Comparison of ENCODE assay signal across 10 cellular contexts in the genomic region with DNA sequence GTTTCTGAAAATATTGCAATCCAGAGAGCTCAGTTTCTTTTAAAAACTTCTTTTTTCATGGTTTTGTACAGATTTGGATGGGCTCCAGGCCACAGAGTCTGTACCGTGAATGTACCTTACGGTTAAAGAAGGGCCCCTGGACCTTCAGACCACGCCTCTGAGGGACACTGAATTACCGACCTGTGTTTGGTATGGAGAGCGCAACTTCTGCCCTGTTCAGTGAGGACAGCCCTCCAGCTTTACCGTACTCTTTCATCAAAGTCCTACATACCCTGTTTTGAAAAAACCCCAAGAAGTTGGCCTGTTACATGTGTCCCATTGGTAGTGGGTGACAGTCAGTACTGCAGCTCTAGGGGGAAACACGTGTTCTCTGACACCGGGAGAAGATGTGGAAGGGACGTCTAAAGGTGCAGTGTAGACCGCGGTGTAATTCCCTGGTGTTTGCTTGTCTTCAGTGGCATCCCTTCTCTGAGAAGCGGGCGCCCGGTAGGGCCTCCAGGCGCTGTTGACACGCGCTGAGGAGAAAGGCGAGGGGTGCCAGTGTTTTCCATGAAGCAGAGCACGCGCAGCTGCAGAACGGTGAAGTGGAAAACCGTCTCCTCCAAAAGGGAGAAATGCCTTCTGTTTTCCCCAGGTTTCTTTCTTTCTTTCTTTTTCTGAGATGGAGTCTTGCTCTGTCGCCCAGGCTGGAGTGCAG. TPM values are rescaled to one million over a fixed set of nuclear protein-coding genes. Genes with fewer than 3 reads are reported as not detected.
DNase-seq lines count a peak whose midpoint lies in the region; ATAC-seq, FAIRE-seq and TF ChIP-seq lines count a peak whose summit lies in the region.
"Had no signal": no experiment of that assay in that cellular context is flagged by ENCODE, and none has a peak within 500 bp of the region (broad histone marks: within the 10 kb centered on the region; RNA-seq: fewer than 3 reads in every experiment).

No MANE protein-coding gene starts in this region.

- H3K36me3 ChIP-seq in kidney (ENCODE audit: control insufficient read depth in 1 of 2, insufficient read depth in 2 of 2, low read length in 2 of 2) (peaks cover 0 to 13% of the 10 kb centered on the region in 2 donors), upper lobe of left lung (peaks cover 0 to 9% (median 0%) of the 10 kb centered on the region in 4 donors)

- H3K27me3 Mint-ChIP-seq in activated naive CD4-positive, alpha-beta T cell treated with anti-CD3 and anti-CD28 coated beads for 36 hours (ENCODE audit: low read depth): no peaks in the 10 kb centered on the region
- H3K27me3 Mint-ChIP-seq in activated T-cell treated with anti-CD3 and anti-CD28 coated beads, Interleukin-2, amount 50 U/mL, for 72 hours (ENCODE audit: low read depth): no peaks in the 10 kb centered on the region

- CTCF ChIA-PET in activated naive CD4-positive, alpha-beta T cell treated with anti-CD3 and anti-CD28 coated beads for 36 hours (lab: Charles Lee): interaction anchor here (0.7 to 4.7 kb wide), 6 partner anchors 21 to 122 kb away, joined by 3 to 35 read pairs (median 4); no protein-coding TSS in a partner anchor

- peak overlapping the region; percentile 87 to 93 for H3K27ac ChIP-seq in kidney (ENCODE audit: low read depth in 2 of 2, low read length in 2 of 2)
- peak overlapping the region; percentile 97 to 99 (median 98) for H3K27ac ChIP-seq in upper lobe of left lung

- 56 to 69% methylated on average over 23 of the region's 23 CpGs for WGBS in upper lobe of left lung, 2 donors

- no peaks in the 10 kb centered on the region for H3K9me3 ChIP-seq in kidney (ENCODE audit: control insufficient read depth in 1 of 2, low read length in 2 of 2)
- H3K9me3 ChIP-seq in upper lobe of left lung: no peaks in the 10 kb centered on the region

- H3K4me3 Mint-ChIP-seq in activated naive CD4-positive, alpha-beta T cell treated with anti-CD3 and anti-CD28 coated beads for 36 hours: peak overlapping the region; percentile 70
- H3K4me3 Mint-ChIP-seq in activated T-cell treated with anti-CD3 and anti-CD28 coated beads, Interleukin-2, amount 50 U/mL, for 72 hours: peak overlapping the region; percentile 79 to 90

- peak overlapping the region; percentile 99 for H3K27ac Mint-ChIP-seq in activated naive CD4-positive, alpha-beta T cell treated with anti-CD3 and anti-CD28 coated beads for 36 hours
- peak overlapping the region; percentile 97 for H3K27ac Mint-ChIP-seq in activated T-cell treated with anti-CD3 and anti-CD28 coated beads, Interleukin-2, amount 50 U/mL, for 72 hours

- H3K4me1 Mint-ChIP-seq in activated naive CD4-positive, alpha-beta T cell treated with anti-CD3 and anti-CD28 coated beads for 36 hours (ENCODE audit: low read depth): peaks cover 98% of the 10 kb centered on the region
- H3K4me1 Mint-ChIP-seq in activated T-cell treated with anti-CD3 and anti-CD28 coated beads, Interleukin-2, amount 50 U/mL, for 72 hours (ENCODE audit: low read depth): peaks cover 100% of the 10 kb centered on the region

- no peak for TF ChIP-seq CTCF in kidney (IDR thresholded peaks at IDR 0.05; ENCODE audit: borderline replicate concordance, extremely low read depth, insufficient read depth)
- no peak for TF ChIP-seq CTCF in upper lobe of left lung (IDR thresholded peaks at IDR 0.05)

- ATAC-seq in activated T-cell treated with anti-CD3 and anti-CD28 coated beads, Interleukin-2, amount 50 U/mL, for 72 hours (replicated peaks in 1 of 2): peak; percentile 12 to 20
- ATAC-seq in upper lobe of left lung (ENCODE audit: low FRiP score in 2 of 2) (no peak), GM21447 (IDR thresholded peaks at IDR 0.05; ENCODE audit: unreplicated experiment) (no peak)

- no peaks in the 10 kb centered on the region for H3K27me3 ChIP-seq in upper lobe of left lung

- H3K4me3 ChIP-seq in kidney (ENCODE audit: low read length in 2 of 2): no peak overlapping the region
- peak overlapping the region in 1 of 4 donors; percentile 7 for H3K4me3 ChIP-seq in upper lobe of left lung

- H3K36me3 Mint-ChIP-seq in activated naive CD4-positive, alpha-beta T cell treated with anti-CD3 and anti-CD28 coated beads for 36 hours (ENCODE audit: low read depth): peaks cover 51% of the 10 kb centered on the region
- H3K36me3 Mint-ChIP-seq in activated T-cell treated with anti-CD3 and anti-CD28 coated beads, Interleukin-2, amount 50 U/mL, for 72 hours (ENCODE audit: insufficient read depth in 2 of 2): peaks cover 17 to 20% of the 10 kb centered on the region in 2 donors

- peak overlapping the region; percentile 2 to 48 for H3K9ac ChIP-seq in kidney (ENCODE audit: low read length in 2 of 2)

- no peak for FAIRE-seq in kidney (lab: Jason Lieb, UNC)
- FAIRE-seq: H1 had no signal

- no peaks in the 10 kb centered on the region for H3K9me3 Mint-ChIP-seq in activated naive CD4-positive, alpha-beta T cell treated with anti-CD3 and anti-CD28 coated beads for 36 hours
- peaks cover 0 to 2% of the 10 kb centered on the region in 2 donors for H3K9me3 Mint-ChIP-seq in activated T-cell treated with anti-CD3 and anti-CD28 coated beads, Interleukin-2, amount 50 U/mL, for 72 hours

- no peak for TF ChIP-seq EP300 in upper lobe of left lung (IDR thresholded peaks at IDR 0.05)

- intact Hi-C loops in activated naive CD4-positive, alpha-beta T cell treated with anti-CD3 and anti-CD28 coated beads for 36 hours (cut with micrococcal nuclease): no loop called here
- intact Hi-C loops in kidney (cut with DNase I): no loop called here

- DNase-seq in activated naive CD4-positive, alpha-beta T cell treated with anti-CD3 and anti-CD28 coated beads for 36 hours: peak; percentile 46
- no peak for DNase-seq in activated naive CD4-positive, alpha-beta T cell (lab: John Stamatoyannopoulos, UW)
- peak; percentile 31 to 34 for DNase-seq in activated T-cell treated with anti-CD3 and anti-CD28 coated beads, Interleukin-2, amount 50 U/mL, for 72 hours
- DNase-seq in kidney (no peak), upper lobe of left lung (no peak), islet precursor cell (no peak), NCI-H345 treated with DMSO at 0.1 percent for 48 hours (lab: John Stamatoyannopoulos, UW; ENCODE audit: unreplicated experiment) (no peak)
- DNase-seq: NCI-H526 had no signal

- no peak for TF ChIP-seq POLR2A in upper lobe of left lung (IDR thresholded peaks at IDR 0.05)

- H3K4me1 ChIP-seq in kidney (ENCODE audit: control insufficient read depth in 1 of 2, insufficient read depth in 1 of 2, low read depth in 1 of 2, low read length in 2 of 2) (peaks cover 30 to 31% of the 10 kb centered on the region in 2 donors), upper lobe of left lung (peaks cover 97 to 100% (median 99%) of the 10 kb centered on the region in 4 donors)

RNA-seq across cellular contexts. Expression of a gene that starts 6.2 kb away (rescaled TPM):
- total RNA-seq in activated naive CD4-positive, alpha-beta T cell treated with anti-CD3 and anti-CD28 coated beads for 36 hours: 10 to 100 TPM; 69.0 to 73.1 TPM
- total RNA-seq in activated T-cell treated with anti-CD3 and anti-CD28 coated beads, Interleukin-2, amount 50 U/mL, for 72 hours: 100 to 1,000 TPM in 1 of 2 donors, 10 to 100 TPM in 1; 81.6 to 101 TPM
- total RNA-seq in kidney (65.4 TPM), upper lobe of left lung (100 to 1,000 TPM in 2 of 6 donors, 10 to 100 TPM in 4; 79.2 to 348 (median 92.3) TPM)
- polyA plus RNA-seq in kidney (ENCODE audit: insufficient read depth, low read depth, low replicate concordance): 15.6 TPM

RNA-seq across cellular contexts. Expression of a gene that starts 24.8 kb away (rescaled TPM):
- total RNA-seq in activated naive CD4-positive, alpha-beta T cell treated with anti-CD3 and anti-CD28 coated beads for 36 hours: 100 to 1,000 TPM; 281 to 290 TPM
- 100 to 1,000 TPM; 164 to 212 TPM for total RNA-seq in activated T-cell treated with anti-CD3 and anti-CD28 coated beads, Interleukin-2, amount 50 U/mL, for 72 hours
- total RNA-seq in kidney: 110 TPM
- 31.2 TPM for polyA plus RNA-seq in kidney (ENCODE audit: insufficient read depth, low read depth, low replicate concordance)
- total RNA-seq in upper lobe of left lung: 100 to 1,000 TPM in 3 of 6 donors, 10 to 100 TPM in 3; 67.1 to 173 (median 114) TPM

Comparison
In these comparisons a context has a peak if more than half of its experiments do, and no peak if none do; other contexts are left out.
1. DNase-seq: peak in activated naive CD4-positive, alpha-beta T cell treated with anti-CD3 and anti-CD28 coated beads for 36 hours (single experiment) and activated T-cell treated with anti-CD3 and anti-CD28 coated beads, Interleukin-2, amount 50 U/mL, for 72 hours (2 of 2); none in activated naive CD4-positive, alpha-beta T cell (0 of 4), kidney (single experiment), upper lobe of left lung (0 of 2), islet precursor cell (single experiment) and NCI-H345 treated with DMSO at 0.1 percent for 48 hours (single experiment).
2. ATAC-seq: peak in activated T-cell treated with anti-CD3 and anti-CD28 coated beads, Interleukin-2, amount 50 U/mL, for 72 hours (2 of 2); none in upper lobe of left lung (0 of 2) and GM21447 (single experiment).